29 cellular contexts compared by ENCODE assay signal in the genomic region with DNA sequence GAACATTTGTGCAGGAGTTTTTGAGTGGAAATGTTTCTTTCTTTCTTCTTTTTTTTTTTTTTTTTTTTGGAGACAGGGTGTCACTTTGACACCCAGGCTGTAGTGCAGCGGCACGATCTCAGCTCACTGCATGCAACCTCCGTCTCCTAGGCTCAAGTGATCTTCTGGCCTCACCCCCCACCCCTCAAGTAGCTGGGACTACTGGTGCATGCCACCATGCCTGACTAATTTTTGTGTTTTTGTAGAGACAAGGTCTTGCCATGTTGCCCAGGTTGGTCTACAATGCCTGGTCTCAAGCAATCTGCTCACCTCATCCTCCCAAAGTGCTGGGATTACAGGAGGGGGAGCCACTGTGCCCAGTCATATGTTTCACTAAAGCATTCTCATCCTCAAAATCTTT.
"Had no signal": no experiment of that assay in that cellular context is flagged by ENCODE, and none has a peak within 500 bp of the region (broad histone marks: within the 10 kb centered on the region; RNA-seq: fewer than 3 reads in every experiment).

No MANE protein-coding gene starts in this region.

- H3K36me3 Mint-ChIP-seq: activated naive CD8-positive, alpha-beta T cell treated with anti-CD3 and anti-CD28 coated beads, Interleukin-2, amount 10 ng/mL, durations not matched to agents 7 days and 5 days had no signal

- H3K27ac ChIP-seq: adrenal gland, Peyer's patch, RWPE1, SJSA1, VCaP had no signal

- H3K4me3 Mint-ChIP-seq: activated CD4-positive, alpha-beta T cell treated with anti-CD3 and anti-CD28 coated beads for 36 hours; activated CD8-positive, alpha-beta T cell treated with anti-CD3 and anti-CD28 coated beads for 36 hours; activated naive CD8-positive, alpha-beta T cell treated with anti-CD3 and anti-CD28 coated beads, Interleukin-2, amount 10 ng/mL, durations not matched to agents 7 days and 5 days; activated T-cell treated with anti-CD3 and anti-CD28 coated beads, Interleukin-2, amount 50 U/mL, for 72 hours had no signal

- DNase-seq: activated CD4-positive, alpha-beta T cell treated with anti-CD3 and anti-CD28 coated beads for 36 hours; activated CD4-positive, alpha-beta T cell treated with anti-CD3 and anti-CD28 coated beads, Interleukin-2, amount 50 U/mL, for 1 hour; activated CD8-positive, alpha-beta memory T cell treated with anti-CD3 and anti-CD28 coated beads, Interleukin-2, amount 50 U/mL, for 4 hours; activated CD8-positive, alpha-beta T cell treated with anti-CD3 and anti-CD28 coated beads for 36 hours; activated gamma-delta T cell treated with Interleukin-2 at 50 U/mL for 16 hours; activated naive CD4-positive, alpha-beta T cell treated with anti-CD3 and anti-CD28 coated beads, Interleukin-2, amount 50 U/mL, for 16 hours; activated naive CD8-positive, alpha-beta T cell treated with anti-CD3 and anti-CD28 coated beads, Interleukin-2, amount 10 ng/mL, durations not matched to agents 7 days and 5 days; activated T-cell treated with anti-CD3 and anti-CD28 coated beads, Interleukin-2, amount 50 U/mL, for 72 hours; adrenal gland; anterior cingulate cortex; KG1; NCI-H1092 treated with DMSO at 0.1 percent for 48 hours; NCI-H1417 treated with DMSO at 0.1 percent for 48 hours; NCI-H1694; NCI-H2029; NCI-H2107; NCI-H2171 treated with DMSO at 0.1 percent for 48 hours; NCI-H226; NCI-H526; NCI-H774; Peyer's patch; SHP77; T-helper 2 cell; T1000 had no signal

- H3K27me3 ChIP-seq: adrenal gland, Peyer's patch, SJSA1 had no signal

- H3K27ac Mint-ChIP-seq: activated CD4-positive, alpha-beta T cell treated with anti-CD3 and anti-CD28 coated beads for 36 hours; activated CD8-positive, alpha-beta T cell treated with anti-CD3 and anti-CD28 coated beads for 36 hours; activated naive CD8-positive, alpha-beta T cell treated with anti-CD3 and anti-CD28 coated beads, Interleukin-2, amount 10 ng/mL, durations not matched to agents 7 days and 5 days; activated T-cell treated with anti-CD3 and anti-CD28 coated beads, Interleukin-2, amount 50 U/mL, for 72 hours; activated T-helper 2 cell treated with anti-CD3 and anti-CD28 coated beads, Interferon-gamma antibody, Interleukin-2, Interleukin-4, amounts not matched to agents 10 μg/mL and 5 μg/mL and 100 μg/mL, durations not matched to agents 14 hours and 24 hours and 36 hours had no signal

- H3K4me1 Mint-ChIP-seq: activated CD4-positive, alpha-beta T cell treated with anti-CD3 and anti-CD28 coated beads for 36 hours; activated naive CD8-positive, alpha-beta T cell treated with anti-CD3 and anti-CD28 coated beads, Interleukin-2, amount 10 ng/mL, durations not matched to agents 7 days and 5 days had no signal

- FAIRE-seq: TTC549 had no signal

- H3K9me3 Mint-ChIP-seq: activated CD8-positive, alpha-beta T cell treated with anti-CD3 and anti-CD28 coated beads for 36 hours; activated T-cell treated with anti-CD3 and anti-CD28 coated beads, Interleukin-2, amount 50 U/mL, for 72 hours; activated T-helper 2 cell treated with anti-CD3 and anti-CD28 coated beads, Interferon-gamma antibody, Interleukin-2, Interleukin-4, amounts not matched to agents 10 μg/mL and 5 μg/mL and 100 μg/mL, durations not matched to agents 14 hours and 24 hours and 36 hours had no signal

- H3K36me3 ChIP-seq: adrenal gland, Peyer's patch, SJSA1 had no signal

- H3K4me3 ChIP-seq: adrenal gland, Peyer's patch, SJSA1 had no signal

- H3K27me3 Mint-ChIP-seq: activated CD8-positive, alpha-beta T cell treated with anti-CD3 and anti-CD28 coated beads for 36 hours had no signal

- H3K4me1 ChIP-seq: adrenal gland, Peyer's patch, SJSA1 had no signal

- ATAC-seq: activated CD4-positive, alpha-beta T cell treated with anti-CD3 and anti-CD28 coated beads for 36 hours; activated CD8-positive, alpha-beta T cell treated with anti-CD3 and anti-CD28 coated beads for 36 hours; activated T-cell treated with anti-CD3 and anti-CD28 coated beads, Interleukin-2, amount 50 U/mL, for 72 hours had no signal

- H3K9me3 ChIP-seq: adrenal gland, Peyer's patch had no signal
